Comparison of ENCODE assay signal across 1 cellular context in the genomic region with DNA sequence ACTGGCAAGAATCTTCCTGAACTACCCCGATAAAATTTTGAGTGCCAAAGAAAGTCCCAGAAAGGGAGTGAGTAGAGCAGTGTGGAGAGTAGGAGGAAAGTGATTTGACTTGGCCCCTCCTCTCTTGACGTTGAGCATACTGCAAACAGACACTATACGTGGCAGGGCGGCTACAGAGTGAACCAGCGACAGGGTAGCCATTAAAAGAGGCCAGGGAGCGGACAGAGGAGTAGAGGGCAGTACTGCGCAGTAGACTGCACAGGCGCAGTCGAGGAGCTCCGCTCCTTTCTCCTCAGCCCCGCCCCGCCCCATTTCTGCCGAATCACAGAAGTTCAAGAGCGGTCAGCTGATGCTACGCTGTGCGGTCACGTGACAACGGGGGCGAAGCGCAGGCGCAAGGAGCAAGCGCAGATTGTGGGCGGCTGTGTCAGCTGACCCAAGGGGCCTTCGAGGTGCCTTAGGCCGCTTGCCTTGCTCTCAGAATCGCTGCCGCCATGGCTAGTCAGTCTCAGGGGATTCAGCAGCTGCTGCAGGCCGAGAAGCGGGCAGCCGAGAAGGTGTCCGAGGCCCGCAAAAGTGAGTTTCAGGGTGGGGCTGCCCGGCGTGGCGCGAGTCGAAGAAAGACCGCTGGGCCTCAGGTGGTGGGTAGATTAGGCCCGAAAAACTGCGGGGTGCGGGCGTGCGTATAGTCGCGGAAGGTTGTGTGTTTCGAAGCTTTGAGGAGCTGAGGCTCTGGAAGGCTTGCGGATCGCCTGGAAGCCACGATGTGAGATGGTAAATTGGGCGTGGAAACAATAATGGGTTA.
A peak's percentile ranks its signal among the peaks of the same experiment; 100 is the strongest.
TF ChIP-seq lines count a peak whose summit lies in the region.

A gene with protein sequence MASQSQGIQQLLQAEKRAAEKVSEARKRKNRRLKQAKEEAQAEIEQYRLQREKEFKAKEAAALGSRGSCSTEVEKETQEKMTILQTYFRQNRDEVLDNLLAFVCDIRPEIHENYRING (plus strand): TSS at position 425 of the 805 bp plus-strand sequence. CDS start 70 bp downstream, at position 495.

TF ChIP-seq in HepG2, 621 proteins besides CTCF, POLR2A, EP300 and RAD21 (continued from another document and continues in another):
- TF ChIP-seq, protein P1, sequence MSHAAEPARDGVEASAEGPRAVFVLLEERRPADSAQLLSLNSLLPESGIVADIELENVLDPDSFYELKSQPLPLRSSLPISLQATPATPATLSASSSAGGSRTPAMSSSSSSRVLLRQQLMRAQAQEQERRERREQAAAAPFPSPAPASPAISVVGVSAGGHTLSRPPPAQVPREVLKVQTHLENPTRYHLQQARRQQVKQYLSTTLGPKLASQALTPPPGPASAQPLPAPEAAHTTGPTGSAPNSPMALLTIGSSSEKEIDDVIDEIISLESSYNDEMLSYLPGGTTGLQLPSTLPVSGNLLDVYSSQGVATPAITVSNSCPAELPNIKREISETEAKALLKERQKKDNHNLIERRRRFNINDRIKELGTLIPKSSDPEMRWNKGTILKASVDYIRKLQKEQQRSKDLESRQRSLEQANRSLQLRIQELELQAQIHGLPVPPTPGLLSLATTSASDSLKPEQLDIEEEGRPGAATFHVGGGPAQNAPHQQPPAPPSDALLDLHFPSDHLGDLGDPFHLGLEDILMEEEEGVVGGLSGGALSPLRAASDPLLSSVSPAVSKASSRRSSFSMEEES (CRISPR knock-in tag; IDR thresholded peaks at IDR 0.05) = peak; percentile 97
- peak; percentile 75; the same call in 1 of the 2 replicates for TF ChIP-seq ARID2 (CRISPR knock-in tag; IDR thresholded peaks at IDR 0.05; ENCODE audit: borderline replicate concordance)
- TF ChIP-seq PHF20 (CRISPR knock-in tag; IDR thresholded peaks at IDR 0.05) = peak; percentile 97
- TF ChIP-seq GPN1 (CRISPR knock-in tag; IDR thresholded peaks at IDR 0.05; ENCODE audit: borderline replicate concordance) = peak; percentile 74; the same call in 1 of the 2 replicates
- no peak for TF ChIP-seq HNRNPH1 (optimal IDR thresholded peaks at IDR 0.05; ENCODE audit: low read depth, low read length)
- TF ChIP-seq JUN (CRISPR knock-in tag; IDR thresholded peaks at IDR 0.05) = no peak
- TF ChIP-seq RCOR2 (CRISPR knock-in tag; IDR thresholded peaks at IDR 0.05) = no peak
- TF ChIP-seq, protein P2, sequence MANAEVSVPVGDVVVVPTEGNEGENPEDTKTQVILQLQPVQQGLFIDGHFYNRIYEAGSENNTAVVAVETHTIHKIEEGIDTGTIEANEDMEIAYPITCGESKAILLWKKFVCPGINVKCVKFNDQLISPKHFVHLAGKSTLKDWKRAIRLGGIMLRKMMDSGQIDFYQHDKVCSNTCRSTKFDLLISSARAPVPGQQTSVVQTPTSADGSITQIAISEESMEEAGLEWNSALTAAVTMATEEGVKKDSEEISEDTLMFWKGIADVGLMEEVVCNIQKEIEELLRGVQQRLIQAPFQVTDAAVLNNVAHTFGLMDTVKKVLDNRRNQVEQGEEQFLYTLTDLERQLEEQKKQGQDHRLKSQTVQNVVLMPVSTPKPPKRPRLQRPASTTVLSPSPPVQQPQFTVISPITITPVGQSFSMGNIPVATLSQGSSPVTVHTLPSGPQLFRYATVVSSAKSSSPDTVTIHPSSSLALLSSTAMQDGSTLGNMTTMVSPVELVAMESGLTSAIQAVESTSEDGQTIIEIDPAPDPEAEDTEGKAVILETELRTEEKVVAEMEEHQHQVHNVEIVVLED (CRISPR knock-in tag; IDR thresholded peaks at IDR 0.05; ENCODE audit: borderline replicate concordance) = peak; percentile 72; the same call in 1 of the 2 replicates
- TF ChIP-seq ZSCAN21 (CRISPR knock-in tag; IDR thresholded peaks at IDR 0.05; ENCODE audit: borderline replicate concordance) = peak; percentile 89
- TF ChIP-seq, protein P3, sequence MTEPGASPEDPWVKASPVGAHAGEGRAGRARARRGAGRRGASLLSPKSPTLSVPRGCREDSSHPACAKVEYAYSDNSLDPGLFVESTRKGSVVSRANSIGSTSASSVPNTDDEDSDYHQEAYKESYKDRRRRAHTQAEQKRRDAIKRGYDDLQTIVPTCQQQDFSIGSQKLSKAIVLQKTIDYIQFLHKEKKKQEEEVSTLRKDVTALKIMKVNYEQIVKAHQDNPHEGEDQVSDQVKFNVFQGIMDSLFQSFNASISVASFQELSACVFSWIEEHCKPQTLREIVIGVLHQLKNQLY (CRISPR knock-in tag; IDR thresholded peaks at IDR 0.05) = peak; percentile 59; the same call in 1 of the 2 replicates
- no peak for TF ChIP-seq ZNF672 (CRISPR knock-in tag; IDR thresholded peaks at IDR 0.05)
- TF ChIP-seq ZNF570 (CRISPR knock-in tag; IDR thresholded peaks at IDR 0.05; ENCODE audit: borderline replicate concordance) = no peak; the same call in 1 of the 2 replicates
- no peak for TF ChIP-seq U2AF2 (IDR thresholded peaks at IDR 0.05; ENCODE audit: low read depth, low read length)
- peak; percentile 34 for TF ChIP-seq ZNF264 (CRISPR knock-in tag; IDR thresholded peaks at IDR 0.05)
- TF ChIP-seq, protein P4, sequence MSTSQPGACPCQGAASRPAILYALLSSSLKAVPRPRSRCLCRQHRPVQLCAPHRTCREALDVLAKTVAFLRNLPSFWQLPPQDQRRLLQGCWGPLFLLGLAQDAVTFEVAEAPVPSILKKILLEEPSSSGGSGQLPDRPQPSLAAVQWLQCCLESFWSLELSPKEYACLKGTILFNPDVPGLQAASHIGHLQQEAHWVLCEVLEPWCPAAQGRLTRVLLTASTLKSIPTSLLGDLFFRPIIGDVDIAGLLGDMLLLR (CRISPR knock-in tag; IDR thresholded peaks at IDR 0.05) = peak; percentile 80
- TF ChIP-seq ZMYM4 (CRISPR knock-in tag; IDR thresholded peaks at IDR 0.05) = peak; percentile 98
- TF ChIP-seq, protein P5, sequence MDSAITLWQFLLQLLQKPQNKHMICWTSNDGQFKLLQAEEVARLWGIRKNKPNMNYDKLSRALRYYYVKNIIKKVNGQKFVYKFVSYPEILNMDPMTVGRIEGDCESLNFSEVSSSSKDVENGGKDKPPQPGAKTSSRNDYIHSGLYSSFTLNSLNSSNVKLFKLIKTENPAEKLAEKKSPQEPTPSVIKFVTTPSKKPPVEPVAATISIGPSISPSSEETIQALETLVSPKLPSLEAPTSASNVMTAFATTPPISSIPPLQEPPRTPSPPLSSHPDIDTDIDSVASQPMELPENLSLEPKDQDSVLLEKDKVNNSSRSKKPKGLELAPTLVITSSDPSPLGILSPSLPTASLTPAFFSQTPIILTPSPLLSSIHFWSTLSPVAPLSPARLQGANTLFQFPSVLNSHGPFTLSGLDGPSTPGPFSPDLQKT (CRISPR knock-in tag; IDR thresholded peaks at IDR 0.05; ENCODE audit: borderline replicate concordance) = no peak
- TF ChIP-seq HMG20A (CRISPR knock-in tag; IDR thresholded peaks at IDR 0.05; ENCODE audit: borderline replicate concordance) = no peak; the same call in 1 of the 2 replicates
- 0 out of 2 replicates have a peak, but pooled peaks have one; percentile 77 for TF ChIP-seq ZNF747 (CRISPR knock-in tag; IDR thresholded peaks at IDR 0.05; ENCODE audit: borderline replicate concordance)
- TF ChIP-seq ZNF138 (CRISPR knock-in tag; IDR thresholded peaks at IDR 0.05; ENCODE audit: low read depth) = no peak; the same call in 1 of the 2 replicates
- TF ChIP-seq ZFP37 (CRISPR knock-in tag; IDR thresholded peaks at IDR 0.05; ENCODE audit: borderline replicate concordance) = peak; percentile 14; the same call in 1 of the 2 replicates
- TF ChIP-seq CHD4 (IDR thresholded peaks at IDR 0.05; ENCODE audit: borderline replicate concordance, low read length) = no peak
- TF ChIP-seq RBM39 (IDR thresholded peaks at IDR 0.05; ENCODE audit: low read depth, low read length, poor library complexity, severe bottlenecking) = peak; percentile 50
- TF ChIP-seq, protein P6, sequence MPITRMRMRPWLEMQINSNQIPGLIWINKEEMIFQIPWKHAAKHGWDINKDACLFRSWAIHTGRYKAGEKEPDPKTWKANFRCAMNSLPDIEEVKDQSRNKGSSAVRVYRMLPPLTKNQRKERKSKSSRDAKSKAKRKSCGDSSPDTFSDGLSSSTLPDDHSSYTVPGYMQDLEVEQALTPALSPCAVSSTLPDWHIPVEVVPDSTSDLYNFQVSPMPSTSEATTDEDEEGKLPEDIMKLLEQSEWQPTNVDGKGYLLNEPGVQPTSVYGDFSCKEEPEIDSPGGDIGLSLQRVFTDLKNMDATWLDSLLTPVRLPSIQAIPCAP (CRISPR knock-in tag; IDR thresholded peaks at IDR 0.05; ENCODE audit: low read depth) = no peak
- TF ChIP-seq, protein P7, sequence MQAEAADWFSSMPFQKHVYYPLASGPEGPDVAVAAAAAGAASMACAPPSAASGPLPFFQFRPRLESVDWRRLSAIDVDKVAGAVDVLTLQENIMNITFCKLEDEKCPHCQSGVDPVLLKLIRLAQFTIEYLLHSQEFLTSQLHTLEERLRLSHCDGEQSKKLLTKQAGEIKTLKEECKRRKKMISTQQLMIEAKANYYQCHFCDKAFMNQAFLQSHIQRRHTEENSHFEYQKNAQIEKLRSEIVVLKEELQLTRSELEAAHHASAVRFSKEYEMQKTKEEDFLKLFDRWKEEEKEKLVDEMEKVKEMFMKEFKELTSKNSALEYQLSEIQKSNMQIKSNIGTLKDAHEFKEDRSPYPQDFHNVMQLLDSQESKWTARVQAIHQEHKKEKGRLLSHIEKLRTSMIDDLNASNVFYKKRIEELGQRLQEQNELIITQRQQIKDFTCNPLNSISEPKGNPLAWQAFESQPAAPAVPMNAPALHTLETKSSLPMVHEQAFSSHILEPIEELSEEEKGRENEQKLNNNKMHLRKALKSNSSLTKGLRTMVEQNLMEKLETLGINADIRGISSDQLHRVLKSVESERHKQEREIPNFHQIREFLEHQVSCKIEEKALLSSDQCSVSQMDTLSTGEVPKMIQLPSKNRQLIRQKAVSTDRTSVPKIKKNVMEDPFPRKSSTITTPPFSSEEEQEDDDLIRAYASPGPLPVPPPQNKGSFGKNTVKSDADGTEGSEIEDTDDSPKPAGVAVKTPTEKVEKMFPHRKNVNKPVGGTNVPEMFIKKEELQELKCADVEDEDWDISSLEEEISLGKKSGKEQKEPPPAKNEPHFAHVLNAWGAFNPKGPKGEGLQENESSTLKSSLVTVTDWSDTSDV (CRISPR knock-in tag; IDR thresholded peaks at IDR 0.05) = peak; percentile 94
- peak; percentile 91; the same call in 1 of the 2 replicates for TF ChIP-seq CAMTA2 (CRISPR knock-in tag; IDR thresholded peaks at IDR 0.05; ENCODE audit: borderline replicate concordance)
- TF ChIP-seq NONO (IDR thresholded peaks at IDR 0.05) = no peak
- TF ChIP-seq NONO (CRISPR knock-in tag; conservative IDR thresholded peaks at IDR 0.05) = peak; percentile 88
- peak; percentile 49; the same call in 1 of the 2 replicates for TF ChIP-seq TOE1 (CRISPR knock-in tag; IDR thresholded peaks at IDR 0.05)
- peak; percentile 53; the same call in 1 of the 2 replicates for TF ChIP-seq CBX5 (CRISPR knock-in tag; IDR thresholded peaks at IDR 0.05; ENCODE audit: borderline replicate concordance)
- TF ChIP-seq CENPX (CRISPR knock-in tag; IDR thresholded peaks at IDR 0.05) = no peak
- TF ChIP-seq ZFP82 (CRISPR knock-in tag; IDR thresholded peaks at IDR 0.05; ENCODE audit: borderline replicate concordance) = 0 out of 2 replicates have a peak, but pooled peaks have one; percentile 86
- no peak for TF ChIP-seq ZFP36 (IDR thresholded peaks at IDR 0.05; ENCODE audit: borderline replicate concordance, low read depth, low read length, partially characterized antibody)
- TF ChIP-seq, protein P8, sequence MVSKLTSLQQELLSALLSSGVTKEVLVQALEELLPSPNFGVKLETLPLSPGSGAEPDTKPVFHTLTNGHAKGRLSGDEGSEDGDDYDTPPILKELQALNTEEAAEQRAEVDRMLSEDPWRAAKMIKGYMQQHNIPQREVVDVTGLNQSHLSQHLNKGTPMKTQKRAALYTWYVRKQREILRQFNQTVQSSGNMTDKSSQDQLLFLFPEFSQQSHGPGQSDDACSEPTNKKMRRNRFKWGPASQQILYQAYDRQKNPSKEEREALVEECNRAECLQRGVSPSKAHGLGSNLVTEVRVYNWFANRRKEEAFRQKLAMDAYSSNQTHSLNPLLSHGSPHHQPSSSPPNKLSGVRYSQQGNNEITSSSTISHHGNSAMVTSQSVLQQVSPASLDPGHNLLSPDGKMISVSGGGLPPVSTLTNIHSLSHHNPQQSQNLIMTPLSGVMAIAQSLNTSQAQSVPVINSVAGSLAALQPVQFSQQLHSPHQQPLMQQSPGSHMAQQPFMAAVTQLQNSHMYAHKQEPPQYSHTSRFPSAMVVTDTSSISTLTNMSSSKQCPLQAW (CRISPR knock-in tag; IDR thresholded peaks at IDR 0.05) = peak; percentile 62; the same call in 1 of the 2 replicates
- TF ChIP-seq DNMT3B (CRISPR knock-in tag; conservative IDR thresholded peaks at IDR 0.05) = peak; percentile 66; the same call in 1 of the 2 replicates
- TF ChIP-seq MTA1 (CRISPR knock-in tag; IDR thresholded peaks at IDR 0.05; ENCODE audit: borderline replicate concordance) = peak; percentile 63; the same call in 1 of the 2 replicates
- TF ChIP-seq ZNF878 (CRISPR knock-in tag; IDR thresholded peaks at IDR 0.05) = no peak; the same call in 1 of the 2 replicates
- no peak for TF ChIP-seq PAF1 (CRISPR knock-in tag; IDR thresholded peaks at IDR 0.05)
- TF ChIP-seq, protein P9, sequence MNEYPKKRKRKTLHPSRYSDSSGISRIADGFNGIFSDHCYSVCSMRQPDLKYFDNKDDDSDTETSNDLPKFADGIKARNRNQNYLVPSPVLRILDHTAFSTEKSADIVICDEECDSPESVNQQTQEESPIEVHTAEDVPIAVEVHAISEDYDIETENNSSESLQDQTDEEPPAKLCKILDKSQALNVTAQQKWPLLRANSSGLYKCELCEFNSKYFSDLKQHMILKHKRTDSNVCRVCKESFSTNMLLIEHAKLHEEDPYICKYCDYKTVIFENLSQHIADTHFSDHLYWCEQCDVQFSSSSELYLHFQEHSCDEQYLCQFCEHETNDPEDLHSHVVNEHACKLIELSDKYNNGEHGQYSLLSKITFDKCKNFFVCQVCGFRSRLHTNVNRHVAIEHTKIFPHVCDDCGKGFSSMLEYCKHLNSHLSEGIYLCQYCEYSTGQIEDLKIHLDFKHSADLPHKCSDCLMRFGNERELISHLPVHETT (CRISPR knock-in tag; conservative IDR thresholded peaks at IDR 0.05) = no peak
- peak; percentile 93 for TF ChIP-seq KDM5A (IDR thresholded peaks at IDR 0.05; ENCODE audit: borderline replicate concordance, low read length)
- TF ChIP-seq ZNF709 (CRISPR knock-in tag; IDR thresholded peaks at IDR 0.05) = peak; percentile 67
- TF ChIP-seq ZNF343 (CRISPR knock-in tag; IDR thresholded peaks at IDR 0.05) = peak; percentile 16; the same call in 1 of the 2 replicates
- peak; percentile 88 for TF ChIP-seq SAP130 (CRISPR knock-in tag; IDR thresholded peaks at IDR 0.05; ENCODE audit: low read depth)
- peak; percentile 100 for TF ChIP-seq RAD51 (IDR thresholded peaks at IDR 0.05; ENCODE audit: borderline replicate concordance)
